8 cellular contexts compared by ENCODE assay signal in genomic region chr6:154675602-154676088, GRCh38. TPM values are rescaled to one million over a fixed set of nuclear protein-coding genes. Genes with fewer than 3 reads are reported as not detected.
DNase-seq lines count a peak whose midpoint lies in the region; ATAC-seq and TF ChIP-seq lines count a peak whose summit lies in the region.

No MANE protein-coding gene starts in this region.

- ATAC-seq in GM19455 (IDR thresholded peaks at IDR 0.05; ENCODE audit: unreplicated experiment) (peak; percentile 100), HG03520 (IDR thresholded peaks at IDR 0.05; ENCODE audit: unreplicated experiment) (peak; percentile 100), left lobe of liver (peak; percentile 100)

- DNase-seq in CMK (ENCODE audit: low read depth) (peak; percentile 87), NCI-H524 treated with DMSO at 0.1 percent for 48 hours (lab: John Stamatoyannopoulos, UW) (peak; percentile 86), choroid plexus epithelial cell (ENCODE audit: low read depth) (peak; percentile 99), left lobe of liver (ENCODE audit: low spot score) (peak; percentile 87)
- peak; percentile 81 for DNase-seq in activated CD4-positive, alpha-beta T cell treated with anti-CD3 and anti-CD28 coated beads for 24 hours (ENCODE audit: low read depth in 2 of 2)
- DNase-seq in stimulated activated CD4-positive, alpha-beta T cell treated with anti-CD3 and anti-CD28 coated beads, Interleukin-4, amount 100 ng/mL, for 48 hours (ENCODE audit: low read depth in 2 of 2), result peak; percentile 73 to 83

- H3K4me3 ChIP-seq in choroid plexus epithelial cell (ENCODE audit: low read depth, low read length), result no peak overlapping the region

- TF ChIP-seq CTCF in choroid plexus epithelial cell (conservative IDR thresholded peaks at IDR 0.05; ENCODE audit: low read depth, low read length), result peak; percentile 100

RNA-seq across cellular contexts. Expression of gene SCAF8, which starts 57.6 kb away (rescaled TPM):
- 12.2 TPM for total RNA-seq in left lobe of liver
